ENCODE assay signal across 20 cellular contexts in genomic region chr10:43688348-43688892, GRCh38. TPM values are rescaled to one million over a fixed set of nuclear protein-coding genes. Genes with fewer than 3 reads are reported as not detected.
A peak's percentile ranks its signal among the peaks of the same experiment; 100 is the strongest.
DNase-seq lines count a peak whose midpoint lies in the region; ATAC-seq, FAIRE-seq and TF ChIP-seq lines count a peak whose summit lies in the region.
"Had no signal": no experiment of that assay in that cellular context is flagged by ENCODE, and none has a peak within 500 bp of the region (broad histone marks: within the 10 kb centered on the region; RNA-seq: fewer than 3 reads in every experiment).

No MANE protein-coding gene starts in this region.

- no peak overlapping the region for H2AFZ ChIP-seq in neural progenitor cell (replicated peaks)
- H2AFZ ChIP-seq in HepG2 (ENCODE audit: low read length): no peak overlapping the region

- H3K27ac ChIP-seq in neural progenitor cell (no peak overlapping the region), HepG2 (ENCODE audit: extremely low read length, insufficient read depth, low read length) (no peak overlapping the region)
- H3K27ac ChIP-seq: colonic mucosa had no signal

- no peak for FAIRE-seq in H54 (lab: Jason Lieb, UNC)
- no peak for FAIRE-seq in HepG2 (lab: Jason Lieb, UNC)

- H3K9ac ChIP-seq in neural progenitor cell (no peak overlapping the region), HepG2 (ENCODE audit: insufficient read depth, low read depth, low read length) (no peak overlapping the region)

- H3K4me3 ChIP-seq in neural progenitor cell: no peak overlapping the region
- H3K4me3 ChIP-seq in HepG2 (replicated peaks in 1 of 3; ENCODE audit: insufficient read depth in 1 of 3, low read depth in 2 of 3, low read length in 3 of 3): no peak overlapping the region
- H3K4me3 ChIP-seq: lung had no signal

- no peaks in the 10 kb centered on the region for H3K9me3 Mint-ChIP-seq in T-helper 2 cell treated with Interferon-gamma antibody and Interleukin-4, amounts not matched to agents 5 μg/mL and 100 μg/mL, for 36 hours
- H3K9me3 Mint-ChIP-seq in central memory CD8-positive, alpha-beta T cell: no peaks in the 10 kb centered on the region
- no peaks in the 10 kb centered on the region for H3K9me3 Mint-ChIP-seq in neural progenitor cell

- H3K79me2 ChIP-seq in neural progenitor cell (ENCODE audit: low read depth) (no peaks in the 10 kb centered on the region), HepG2 (ENCODE audit: insufficient read depth, low read length) (no peaks in the 10 kb centered on the region)

- peak overlapping the region; percentile 52 for H3K4me3 Mint-ChIP-seq in T-helper 2 cell treated with Interferon-gamma antibody and Interleukin-4, amounts not matched to agents 5 μg/mL and 100 μg/mL, for 36 hours
- H3K4me3 Mint-ChIP-seq in central memory CD8-positive, alpha-beta T cell: peak overlapping the region; percentile 82
- peak overlapping the region; percentile 41 for H3K4me3 Mint-ChIP-seq in neural progenitor cell

- intact Hi-C loops in HepG2 (cut with micrococcal nuclease; ENCODE audit: unreplicated experiment): no loop called here

- CTCF ChIA-PET in HepG2 (lab: Yijun Ruan, JAX; ENCODE audit: low intra/inter-chr PET ratio, low total read pairs): interaction anchor here (2.8 kb wide), 1 partner anchor 698 kb away, joined by 16 read pairs; no protein-coding TSS in a partner anchor

- H3K4me2 ChIP-seq in neural progenitor cell: no peak overlapping the region
- no peak overlapping the region for H3K4me2 ChIP-seq in HepG2 (ENCODE audit: low read depth, low read length)

- H3F3A ChIP-seq in neural progenitor cell (ENCODE audit: low read depth): no peaks in the 10 kb centered on the region

- ATAC-seq in central memory CD8-positive, alpha-beta T cell (replicated peaks; ENCODE audit: extremely low read depth, poor library complexity, severe bottlenecking): no peak
- ATAC-seq in HepG2: no peak
- ATAC-seq: gastroesophageal sphincter had no signal

- H3K27me3 ChIP-seq in neural progenitor cell (peaks cover 41% of the 10 kb centered on the region), HepG2 (ENCODE audit: control insufficient read depth in 1 of 2, insufficient read depth in 2 of 2, low read length in 2 of 2) (peaks cover 0 to 3% of the 10 kb centered on the region in 2 experiments; a peak in 1 of 5 replicates)
- H3K27me3 ChIP-seq: colonic mucosa, gastroesophageal sphincter, sigmoid colon, tibial nerve had no signal

- peaks cover 2% of the 10 kb centered on the region for H3K4me1 Mint-ChIP-seq in T-helper 2 cell treated with Interferon-gamma antibody and Interleukin-4, amounts not matched to agents 5 μg/mL and 100 μg/mL, for 36 hours (ENCODE audit: low read depth)
- H3K4me1 Mint-ChIP-seq in central memory CD8-positive, alpha-beta T cell: peaks cover 5% of the 10 kb centered on the region
- peaks cover 3% of the 10 kb centered on the region for H3K4me1 Mint-ChIP-seq in neural progenitor cell

- in situ Hi-C loops in HepG2 (cut with HindIII; ENCODE audit: extremely low pct_ligation_motif_present, low pct_unique_long_range_greater_than_20kb): no loop called here

- no peak for TF ChIP-seq EP300 in HepG2 (IDR thresholded peaks at IDR 0.05; ENCODE audit: low read depth in 2 of 2, low read length in 2 of 2)
- no peak for TF ChIP-seq EP300 in HepG2 (CRISPR knock-in tag; IDR thresholded peaks at IDR 0.05; ENCODE audit: borderline replicate concordance)

- H3K36me3 ChIP-seq in neural progenitor cell: no peaks in the 10 kb centered on the region
- no peaks in the 10 kb centered on the region for H3K36me3 ChIP-seq in HepG2 (replicated peaks in 1 of 2; ENCODE audit: control insufficient read depth in 1 of 2, insufficient read depth in 2 of 2, low read length in 2 of 2)
- H3K36me3 ChIP-seq: colonic mucosa, gastroesophageal sphincter, sigmoid colon, tibial nerve had no signal

- TF ChIP-seq CTCF in neural progenitor cell (IDR thresholded peaks at IDR 0.05) (no peak), HepG2 (CRISPR knock-in tag; IDR thresholded peaks at IDR 0.05) (no peak)

- 31% methylated on average over 16 of the region's 16 CpGs for WGBS in HepG2 (ENCODE audit: low lambda C conversion rate)

- H4K20me1 ChIP-seq in neural progenitor cell (ENCODE audit: low read depth): no peaks in the 10 kb centered on the region
- no peaks in the 10 kb centered on the region for H4K20me1 ChIP-seq in HepG2 (ENCODE audit: insufficient read depth, low read length)

- TF ChIP-seq POLR2A in H54 (IDR thresholded peaks at IDR 0.05; ENCODE audit: low read depth, low read length) (no peak), HepG2 (IDR thresholded peaks at IDR 0.05; ENCODE audit: insufficient read depth in 1 of 2, low read depth in 2 of 2, low read length in 2 of 2) (no peak)

- POLR2A ChIA-PET in HepG2 (lab: Yijun Ruan, JAX): no interaction called here

- TF ChIP-seq RAD21 in HepG2 (CRISPR knock-in tag; IDR thresholded peaks at IDR 0.05): no peak

- peaks cover 36% of the 10 kb centered on the region for H3K27me3 Mint-ChIP-seq in T-helper 2 cell treated with Interferon-gamma antibody and Interleukin-4, amounts not matched to agents 5 μg/mL and 100 μg/mL, for 36 hours (ENCODE audit: low read depth)
- H3K27me3 Mint-ChIP-seq in central memory CD8-positive, alpha-beta T cell: peaks cover 18% of the 10 kb centered on the region
- H3K27me3 Mint-ChIP-seq in neural progenitor cell (ENCODE audit: insufficient read depth, low read depth): peaks cover 23% of the 10 kb centered on the region

- no peak for DNase-seq in T-helper 2 cell treated with Interferon-gamma antibody and Interleukin-4, amounts not matched to agents 5 μg/mL and 100 μg/mL, for 36 hours (ENCODE audit: low spot score)
- DNase-seq in T-helper 2 cell (no peak), H54 (ENCODE audit: insufficient read length, low spot score) (peak; percentile 88), neural progenitor cell (ENCODE audit: low spot score) (no peak), HepG2 (ENCODE audit: low spot score) (no peak), hypothalamus (lab: John Stamatoyannopoulos, UW) (no peak), NCI-H187 (lab: John Stamatoyannopoulos, UW) (no peak)
- DNase-seq in central memory CD8-positive, alpha-beta T cell (ENCODE audit: low spot score in 2 of 2): no peak
- DNase-seq: activated CD4-positive, CD25-positive, alpha-beta regulatory T cell; anterior cingulate cortex; C1 segment of cervical spinal cord; colonic mucosa; NCI-H146; NCI-H526; occipital lobe had no signal

- H3K4me1 ChIP-seq in neural progenitor cell (no peaks in the 10 kb centered on the region), HepG2 (ENCODE audit: insufficient read depth, low read length) (no peaks in the 10 kb centered on the region)
- H3K4me1 ChIP-seq: colonic mucosa had no signal

- H3K27ac Mint-ChIP-seq in T-helper 2 cell treated with Interferon-gamma antibody and Interleukin-4, amounts not matched to agents 5 μg/mL and 100 μg/mL, for 36 hours: no peak overlapping the region
- H3K27ac Mint-ChIP-seq in central memory CD8-positive, alpha-beta T cell (ENCODE audit: low read depth): no peak overlapping the region
- no peak overlapping the region for H3K27ac Mint-ChIP-seq in neural progenitor cell

- H3K36me3 Mint-ChIP-seq in T-helper 2 cell treated with Interferon-gamma antibody and Interleukin-4, amounts not matched to agents 5 μg/mL and 100 μg/mL, for 36 hours (ENCODE audit: low read depth): no peaks in the 10 kb centered on the region
- peaks cover 1% of the 10 kb centered on the region for H3K36me3 Mint-ChIP-seq in central memory CD8-positive, alpha-beta T cell (ENCODE audit: insufficient read depth)
- H3K36me3 Mint-ChIP-seq in neural progenitor cell: no peaks in the 10 kb centered on the region

- no TSS peak for BruUV-seq in HepG2 (replicated peaks; lab: Mats Ljungman, UMichigan)

- no peaks in the 10 kb centered on the region for H3K9me3 ChIP-seq in neural progenitor cell (ENCODE audit: low read depth)
- no peaks in the 10 kb centered on the region for H3K9me3 ChIP-seq in HepG2 (ENCODE audit: low read length)
- H3K9me3 ChIP-seq: colonic mucosa, gastroesophageal sphincter, sigmoid colon, tibial nerve had no signal

TF ChIP-seq in HepG2, 621 proteins besides CTCF, POLR2A, EP300 and RAD21 (continues in another document):
- no peak for TF ChIP-seq ZSCAN12 (CRISPR knock-in tag; IDR thresholded peaks at IDR 0.05)
- TF ChIP-seq GATA4 (IDR thresholded peaks at IDR 0.05; ENCODE audit: borderline replicate concordance, low read depth): no peak

RNA-seq across cellular contexts. Expression of gene ZNF32, which starts 39.7 kb away (rescaled TPM):
- total RNA-seq in neural progenitor cell (ENCODE audit: low replicate concordance) (40.8 and 50.7 TPM in 2 replicates), HepG2 (2016; rRNA removed; fragmentation: Illumina TruSeq; extraction: Trizol) (16.9 and 18.0 TPM in 2 replicates)
- 30.1 and 34.6 TPM in 2 replicates for total RNA-seq in HepG2 (2016; cell fraction: cytosol; rRNA removed; fragmentation: Illumina TruSeq; extraction: Trizol; ENCODE audit: low read depth)
- total RNA-seq in HepG2 (2016; cell fraction: insoluble cytoplasmic fraction; rRNA removed; fragmentation: Illumina TruSeq; extraction: Trizol): 12.6 and 14.4 TPM in 2 replicates
- 38.2 and 44.1 TPM in 2 replicates for total RNA-seq in HepG2 (2016; cell fraction: membrane; rRNA removed; fragmentation: Illumina TruSeq; extraction: Trizol)
- total RNA-seq in HepG2 (2016; cell fraction: nucleus; rRNA removed; fragmentation: Illumina TruSeq; extraction: Trizol): 8.3 and 10.0 TPM in 2 replicates
- polyA plus RNA-seq in HepG2 (2011; rRNA removed): 12.5 and 12.7 TPM in 2 replicates
- 6.1 and 9.4 TPM in 2 replicates for polyA plus RNA-seq in HepG2 (2011; cell fraction: cytosol; rRNA removed)
- polyA plus RNA-seq in HepG2 (2011; cell fraction: nucleus; rRNA removed): 8.5 and 12.5 TPM in 2 replicates
- polyA plus RNA-seq in HepG2 (2012): 7.3 and 8.5 TPM in 2 replicates
- 30.5 and 38.2 TPM in 2 replicates for polyA plus RNA-seq in HepG2 (2016; cell fraction: cytosol; fragmentation: Illumina TruSeq; extraction: Trizol; ENCODE audit: low read depth)
- 13.8 and 16.9 TPM in 2 replicates for polyA plus RNA-seq in HepG2 (2016; cell fraction: insoluble cytoplasmic fraction; fragmentation: Illumina TruSeq; extraction: Trizol; ENCODE audit: low read depth)
- polyA plus RNA-seq in HepG2 (2016; cell fraction: membrane; fragmentation: Illumina TruSeq; extraction: Trizol; ENCODE audit: low read depth): 28.0 and 35.4 TPM in 2 replicates
- 19.3 and 22.0 TPM in 2 replicates for polyA plus RNA-seq in HepG2 (2016; cell fraction: nucleus; fragmentation: Illumina TruSeq; extraction: Trizol; ENCODE audit: insufficient read depth, low read depth)
- polyA minus RNA-seq in HepG2 (2011; rRNA and poly(A)+ RNA removed; ENCODE audit: low replicate concordance): 2.9 and 3.6 TPM in 2 replicates
- 1.5 and 1.6 TPM in 2 replicates for polyA minus RNA-seq in HepG2 (2011; cell fraction: cytosol; rRNA and poly(A)+ RNA removed)
- 4.0 and 4.4 TPM in 2 replicates for polyA minus RNA-seq in HepG2 (2011; cell fraction: nucleus; rRNA and poly(A)+ RNA removed)
- total RNA-seq: A172 had no signal
